ENCODE assay signal across 1 cellular context in genomic region chr20:44253528-44253927, GRCh38.
A peak's percentile ranks its signal among the peaks of the same experiment; 100 is the strongest.
TF ChIP-seq lines count a peak whose summit lies in the region.

No MANE protein-coding gene starts in this region.

TF ChIP-seq in K562, 482 proteins besides CTCF, POLR2A, EP300 and RAD21:
- TF ChIP-seq KLF10 (CRISPR knock-in tag; IDR thresholded peaks at IDR 0.05) (no peak), NFIC (IDR thresholded peaks at IDR 0.05) (peak; percentile 37)
